1 cellular context compared by ENCODE assay signal in genomic region chr21:43910460-43910859, GRCh38.
A peak's percentile ranks its signal among the peaks of the same experiment; 100 is the strongest.
TF ChIP-seq lines count a peak whose summit lies in the region.

No MANE protein-coding gene starts in this region.

TF ChIP-seq in K562, 482 proteins besides CTCF, POLR2A, EP300 and RAD21:
- no peak for TF ChIP-seq GTF2A2 (tag; IDR thresholded peaks at IDR 0.05)
- TF ChIP-seq KDM5B (IDR thresholded peaks at IDR 0.05; ENCODE audit: insufficient replicate concordance, low read depth, low read length) = no peak
- no peak for TF ChIP-seq JUN (IDR thresholded peaks at IDR 0.05; ENCODE audit: borderline replicate concordance, low read depth, low read length)
- TF ChIP-seq JUN (CRISPR knock-in tag; IDR thresholded peaks at IDR 0.05; ENCODE audit: borderline replicate concordance) = no peak
- no peak for TF ChIP-seq SFPQ (IDR thresholded peaks at IDR 0.05; ENCODE audit: low read depth, low read length)
- peak; percentile 55 for TF ChIP-seq ZNF316 (IDR thresholded peaks at IDR 0.05)
- no peak for TF ChIP-seq TBL1XR1 (IDR thresholded peaks at IDR 0.05; ENCODE audit: low read length in 2 of 2)
- peak; percentile 56 for TF ChIP-seq DACH1 (IDR thresholded peaks at IDR 0.05; ENCODE audit: partially characterized antibody)
- no peak for TF ChIP-seq CBX5 (IDR thresholded peaks at IDR 0.05; ENCODE audit: borderline replicate concordance, low read depth)
- TF ChIP-seq EGR1 (conservative IDR thresholded peaks at IDR 0.05) = peak; percentile 43
- no peak for TF ChIP-seq SNIP1 (IDR thresholded peaks at IDR 0.05; ENCODE audit: low read depth)
- no peak for TF ChIP-seq SIN3A (IDR thresholded peaks at IDR 0.05; ENCODE audit: borderline replicate concordance in 2 of 2, control insufficient read depth in 1 of 2, low read depth in 2 of 2, low read length in 2 of 2)
- TF ChIP-seq RCOR1 (IDR thresholded peaks at IDR 0.05; ENCODE audit: borderline replicate concordance in 1 of 2, low read depth in 2 of 2, low read length in 2 of 2) = no peak
- no peak for TF ChIP-seq FOXK1 (CRISPR knock-in tag; IDR thresholded peaks at IDR 0.05; ENCODE audit: borderline replicate concordance)
- no peak for TF ChIP-seq ZNF518B (CRISPR knock-in tag; IDR thresholded peaks at IDR 0.05)
- TF ChIP-seq FOSL1 (tag; conservative IDR thresholded peaks at IDR 0.05) = no peak
- TF ChIP-seq ZNF431 (CRISPR knock-in tag; IDR thresholded peaks at IDR 0.05) = no peak
- no peak for TF ChIP-seq ZNF121 (CRISPR knock-in tag; conservative IDR thresholded peaks at IDR 0.05)
- no peak for TF ChIP-seq PRDM10 (IDR thresholded peaks at IDR 0.05; ENCODE audit: partially characterized antibody)
- TF ChIP-seq ZNF512 (tag; IDR thresholded peaks at IDR 0.05) = no peak
- no peak for TF ChIP-seq PTTG1 (tag; IDR thresholded peaks at IDR 0.05; ENCODE audit: low read depth)
- TF ChIP-seq FOXJ3 (CRISPR knock-in tag; IDR thresholded peaks at IDR 0.05) = no peak
